Comparison of ENCODE assay signal across 9 cellular contexts in genomic region chr7:85160223-85160622, GRCh38. TPM values are rescaled to one million over a fixed set of nuclear protein-coding genes. Genes with fewer than 3 reads are reported as not detected.
DNase-seq lines count a peak whose midpoint lies in the region; ATAC-seq and TF ChIP-seq lines count a peak whose summit lies in the region.
"Had no signal": no experiment of that assay in that cellular context is flagged by ENCODE, and none has a peak within 500 bp of the region (broad histone marks: within the 10 kb centered on the region; RNA-seq: fewer than 3 reads in every experiment).

No MANE protein-coding gene starts in this region.

- 56 to 57% methylated on average over 5 of the region's 5 CpGs for WGBS in transverse colon (ENCODE audit: low coverage in 1 of 2), 2 donors
- WGBS in heart right ventricle, 2 donors = 89 to 92% methylated on average over 5 of the region's 5 CpGs

- H4K20me1 ChIP-seq in fibroblast of lung (ENCODE audit: control insufficient read depth, extremely low read depth, insufficient read depth, low read length) = no peaks in the 10 kb centered on the region

- TF ChIP-seq POLR2A in transverse colon (IDR thresholded peaks at IDR 0.05) = no peak

- H3K9me3 ChIP-seq in fibroblast of lung (ENCODE audit: control insufficient read depth, insufficient read depth, low read depth, low read length) (no peaks in the 10 kb centered on the region), transverse colon (no peaks in the 10 kb centered on the region), heart right ventricle (peaks cover 0 to 24% (median 0%) of the 10 kb centered on the region in 11 donors)

- TF ChIP-seq EP300 in transverse colon (IDR thresholded peaks at IDR 0.05; ENCODE audit: low read depth) = no peak

- H3K36me3 ChIP-seq in fibroblast of lung (ENCODE audit: control insufficient read depth, insufficient read depth, low read length) = no peaks in the 10 kb centered on the region
- H3K36me3 ChIP-seq in transverse colon = no peaks in the 10 kb centered on the region
- no peaks in the 10 kb centered on the region for H3K36me3 ChIP-seq in heart right ventricle

- no peak overlapping the region for H2AFZ ChIP-seq in fibroblast of lung (ENCODE audit: low read length)

- DNase-seq in HPDE6-E6E7 (ENCODE audit: extremely low spot score) (peak; percentile 46), fibroblast of lung (ENCODE audit: low read depth in 2 of 2) (peak; percentile 45 to 63), transverse colon (no peak), heart right ventricle (no peak), NCI-H82 (lab: John Stamatoyannopoulos, UW) (no peak), NCI-H187 treated with DMSO at 0.1 percent for 48 hours (lab: John Stamatoyannopoulos, UW) (no peak)

- H3K4me2 ChIP-seq in fibroblast of lung (ENCODE audit: extremely low read depth, insufficient read depth, low read length) = peak overlapping the region; percentile 87

- TF ChIP-seq CTCF in fibroblast of lung (conservative IDR thresholded peaks at IDR 0.05 in 1 of 2, IDR thresholded peaks at IDR 0.05 in 1 of 2; ENCODE audit: low read depth in 1 of 2, low read length in 2 of 2) (no peak), transverse colon (IDR thresholded peaks at IDR 0.05) (no peak), heart right ventricle (IDR thresholded peaks at IDR 0.05) (no peak)

- in situ Hi-C loops in transverse colon (cut with MboI; ENCODE audit: low pct_ligation_motif_present in 1 of 4, low pct_unique_long_range_greater_than_20kb in 1 of 4, low sequenced_read_pairs in 3 of 4) = no loop called here

- H3K27ac ChIP-seq in fibroblast of lung (ENCODE audit: insufficient read depth, low read length) = no peak overlapping the region
- no peak overlapping the region for H3K27ac ChIP-seq in transverse colon
- no peak overlapping the region for H3K27ac ChIP-seq in heart right ventricle
- H3K27ac ChIP-seq: SK-N-MC had no signal

- intact Hi-C loops in transverse colon (cut with DNase I; ENCODE audit: low total_unique reads) = no loop called here
- intact Hi-C loops in heart right ventricle (cut with DNase I) = no loop called here

- H3K79me2 ChIP-seq in fibroblast of lung (ENCODE audit: control insufficient read depth, insufficient read depth, low read length) = no peaks in the 10 kb centered on the region

- H3K4me1 ChIP-seq in fibroblast of lung (ENCODE audit: control insufficient read depth, extremely low read depth, insufficient read depth, low read length) (peaks cover 2% of the 10 kb centered on the region), transverse colon (no peaks in the 10 kb centered on the region), heart right ventricle (no peaks in the 10 kb centered on the region)

- ATAC-seq in GM18519 (IDR thresholded peaks at IDR 0.05; ENCODE audit: low FRiP score, unreplicated experiment) = peak; percentile 84
- ATAC-seq in GM21825 (IDR thresholded peaks at IDR 0.05; ENCODE audit: unreplicated experiment) = peak; percentile 81
- no peak for ATAC-seq in heart right ventricle

- no peak overlapping the region for H3K9ac ChIP-seq in fibroblast of lung (ENCODE audit: insufficient read depth, low read length)

- no peaks in the 10 kb centered on the region for H3K27me3 ChIP-seq in fibroblast of lung (ENCODE audit: control insufficient read depth, insufficient read depth, low read length)
- H3K27me3 ChIP-seq in transverse colon = no peaks in the 10 kb centered on the region
- no peaks in the 10 kb centered on the region for H3K27me3 ChIP-seq in heart right ventricle

- H3K4me3 ChIP-seq in fibroblast of lung (replicated peaks in 1 of 4; ENCODE audit: control extremely low read depth in 1 of 4, insufficient read depth in 1 of 4, low read depth in 3 of 4, low read length in 4 of 4) (peak overlapping the region in 2 of 4 experiments; percentile 6 to 23), transverse colon (no peak overlapping the region), heart right ventricle (no peak overlapping the region)
- H3K4me3 ChIP-seq: SK-N-MC had no signal

RNA-seq across cellular contexts. Expression of gene SEMA3D, which starts 26.6 kb away (rescaled TPM):
- total RNA-seq in fibroblast of lung (4.6 and 12.1 TPM in 2 replicates), transverse colon (1 to 10 TPM in 3 of 4 donors, not detected in 1; 1.4 to 1.6 (median 1.5) TPM), heart right ventricle (1 to 10 TPM in 6 of 10 donors, under 1 TPM in 4; 0.30 to 3.5 (median 1.2) TPM)
- polyA plus RNA-seq in fibroblast of lung (4.1 and 13.6 TPM in 2 replicates), heart right ventricle (under 1 TPM; 0.10 to 0.37 TPM)
- 1.9 and 6.8 TPM in 2 replicates for polyA plus RNA-seq in fibroblast of lung (2012)
- polyA minus RNA-seq in fibroblast of lung (ENCODE audit: low replicate concordance) = 1.4 and 8.4 TPM in 2 replicates

Comparison
In these comparisons a context has a peak if more than half of its experiments do, and no peak if none do; other contexts are left out.
1. ATAC-seq: peak in GM18519 (single experiment) and GM21825 (single experiment); none in heart right ventricle (0 of 8).
2. DNase-seq: peak in HPDE6-E6E7 (single experiment) and fibroblast of lung (2 of 2); none in transverse colon (single experiment), heart right ventricle (0 of 2), NCI-H82 (single experiment) and NCI-H187 treated with DMSO at 0.1 percent for 48 hours (single experiment).